1 cellular context compared by ENCODE assay signal in genomic region chr2:23926750-23927627, GRCh38.
TF ChIP-seq lines count a peak whose summit lies in the region.

TSS of gene ATAD2B (minus strand) at chr2:23927123. CDS start at chr2:23926770, 353 bp downstream.

TF ChIP-seq in HepG2, 621 proteins besides CTCF, POLR2A, EP300 and RAD21 (continued from another document and continues in another):
- TF ChIP-seq ARID5B (CRISPR knock-in tag; IDR thresholded peaks at IDR 0.05): peak; percentile 78
- peak; percentile 78 for TF ChIP-seq ZNF317 (CRISPR knock-in tag; IDR thresholded peaks at IDR 0.05)
- TF ChIP-seq ZNF333 (CRISPR knock-in tag; IDR thresholded peaks at IDR 0.05; ENCODE audit: borderline replicate concordance): peak; percentile 93; the same call in 1 of the 2 replicates
- TF ChIP-seq ZNF282 (IDR thresholded peaks at IDR 0.05; ENCODE audit: partially characterized antibody): no peak
- peak; percentile 88; the same call in 1 of the 2 replicates for TF ChIP-seq GLI4 (CRISPR knock-in tag; IDR thresholded peaks at IDR 0.05; ENCODE audit: borderline replicate concordance)
- no peak for TF ChIP-seq FOXK2 (IDR thresholded peaks at IDR 0.05)
- TF ChIP-seq PAXIP1 (CRISPR knock-in tag; conservative IDR thresholded peaks at IDR 0.05): peak; percentile 61; the same call in 1 of the 2 replicates
- TF ChIP-seq FOXO1 (CRISPR knock-in tag; IDR thresholded peaks at IDR 0.05): no peak; the same call in 1 of the 2 replicates
- no peak for TF ChIP-seq RARG (CRISPR knock-in tag; IDR thresholded peaks at IDR 0.05; ENCODE audit: low read depth)
- TF ChIP-seq U2AF2 (IDR thresholded peaks at IDR 0.05; ENCODE audit: low read depth, low read length): no peak
- no peak; the same call in 1 of the 2 replicates for TF ChIP-seq E2F5 (CRISPR knock-in tag; conservative IDR thresholded peaks at IDR 0.05)
- 0 out of 2 replicates have a peak, but pooled peaks have one; percentile 83 for TF ChIP-seq ZNF234 (CRISPR knock-in tag; conservative IDR thresholded peaks at IDR 0.05)
- no peak for TF ChIP-seq ZNF512 (CRISPR knock-in tag; IDR thresholded peaks at IDR 0.05)
- TF ChIP-seq ZNF530 (CRISPR knock-in tag; IDR thresholded peaks at IDR 0.05; ENCODE audit: low read depth): no peak
- TF ChIP-seq FOXO4 (CRISPR knock-in tag; conservative IDR thresholded peaks at IDR 0.05): no peak; the same call in 1 of the 2 replicates
- peak; percentile 93; the same call in 1 of the 2 replicates for TF ChIP-seq ZNF550 (CRISPR knock-in tag; IDR thresholded peaks at IDR 0.05; ENCODE audit: borderline replicate concordance)
- TF ChIP-seq POLR2G (IDR thresholded peaks at IDR 0.05; ENCODE audit: low read depth, low read length): peak; percentile 99
- TF ChIP-seq ZBTB38 (CRISPR knock-in tag; IDR thresholded peaks at IDR 0.05): peak; percentile 96
- TF ChIP-seq ZNF563 (CRISPR knock-in tag; IDR thresholded peaks at IDR 0.05): peak; percentile 82
- peak; percentile 87 for TF ChIP-seq JUND (CRISPR knock-in tag; IDR thresholded peaks at IDR 0.05)
- TF ChIP-seq ZBTB2 (CRISPR knock-in tag; IDR thresholded peaks at IDR 0.05; ENCODE audit: low read depth): peak; percentile 80
- no peak; the same call in 1 of the 2 replicates for TF ChIP-seq ZFP36L2 (CRISPR knock-in tag; IDR thresholded peaks at IDR 0.05)
- peak; percentile 76 for TF ChIP-seq MIXL1 (CRISPR knock-in tag; IDR thresholded peaks at IDR 0.05)
- no peak for TF ChIP-seq E2F2 (CRISPR knock-in tag; IDR thresholded peaks at IDR 0.05; ENCODE audit: borderline replicate concordance)
- peak; percentile 74 for TF ChIP-seq HNF1B (CRISPR knock-in tag; IDR thresholded peaks at IDR 0.05)
- peak; percentile 84 for TF ChIP-seq ZNF205 (CRISPR knock-in tag; IDR thresholded peaks at IDR 0.05)
- TF ChIP-seq ONECUT2 (CRISPR knock-in tag; IDR thresholded peaks at IDR 0.05): no peak
- peak; percentile 79 for TF ChIP-seq ZNF883 (CRISPR knock-in tag; IDR thresholded peaks at IDR 0.05; ENCODE audit: not compliant biosample characterization)
- TF ChIP-seq XBP1 (CRISPR knock-in tag; IDR thresholded peaks at IDR 0.05): no peak; the same call in 1 of the 2 replicates
- 0 out of 2 replicates have a peak, but pooled peaks have one; percentile 32 for TF ChIP-seq ZNF547 (CRISPR knock-in tag; IDR thresholded peaks at IDR 0.05)
- TF ChIP-seq TRIM24 (CRISPR knock-in tag; IDR thresholded peaks at IDR 0.05): no peak
- peak; percentile 64 for TF ChIP-seq MXD3 (CRISPR knock-in tag; IDR thresholded peaks at IDR 0.05)
- TF ChIP-seq FOXP4 (CRISPR knock-in tag; IDR thresholded peaks at IDR 0.05): peak; percentile 74
- peak; percentile 98 for TF ChIP-seq ZSCAN5A (CRISPR knock-in tag; IDR thresholded peaks at IDR 0.05; ENCODE audit: borderline replicate concordance)
- no peak for TF ChIP-seq ATAD3A (CRISPR knock-in tag; IDR thresholded peaks at IDR 0.05)
- TF ChIP-seq HDAC1 (CRISPR knock-in tag; IDR thresholded peaks at IDR 0.05): peak; percentile 62; the same call in 1 of the 2 replicates
- 0 out of 2 replicates have a peak, but pooled peaks have one; percentile 66 for TF ChIP-seq ZNF260 (CRISPR knock-in tag; IDR thresholded peaks at IDR 0.05; ENCODE audit: borderline replicate concordance, low read depth)
- TF ChIP-seq ZNF33B (CRISPR knock-in tag; IDR thresholded peaks at IDR 0.05): 0 out of 2 replicates have a peak, but pooled peaks have one; percentile 79
- 0 out of 2 replicates have a peak, but pooled peaks have one; percentile 66 for TF ChIP-seq SATB2 (CRISPR knock-in tag; IDR thresholded peaks at IDR 0.05)
- peak; percentile 96 for TF ChIP-seq CENPT (CRISPR knock-in tag; IDR thresholded peaks at IDR 0.05; ENCODE audit: low read depth)
- no peak for TF ChIP-seq SMARCE1 (IDR thresholded peaks at IDR 0.05; ENCODE audit: borderline replicate concordance)
- no peak for TF ChIP-seq MTA3 (CRISPR knock-in tag; IDR thresholded peaks at IDR 0.05)
